In genomic region chr3:167773584-167773983, GRCh38 we compare ENCODE assay signal across 17 cellular contexts. TPM values are rescaled to one million over a fixed set of nuclear protein-coding genes. Genes with fewer than 3 reads are reported as not detected.
A peak's percentile ranks its signal among the peaks of the same experiment; 100 is the strongest.
DNase-seq lines count a peak whose midpoint lies in the region; ATAC-seq and TF ChIP-seq lines count a peak whose summit lies in the region.
"Had no signal": no experiment of that assay in that cellular context is flagged by ENCODE, and none has a peak within 500 bp of the region (broad histone marks: within the 10 kb centered on the region; RNA-seq: fewer than 3 reads in every experiment).

No MANE protein-coding gene starts in this region.

- H3K36me3 ChIP-seq in hepatocyte (replicated peaks; ENCODE audit: insufficient read depth, low read depth): no peaks in the 10 kb centered on the region
- H3K36me3 ChIP-seq in effector memory CD4-positive, alpha-beta T cell (ENCODE audit: control insufficient read depth, insufficient read depth, low read length): no peaks in the 10 kb centered on the region

- no peaks in the 10 kb centered on the region for H3K79me2 ChIP-seq in hepatocyte

- no peak overlapping the region for H3K4me2 ChIP-seq in hepatocyte

- no peak overlapping the region for H3K27ac ChIP-seq in hepatocyte
- no peak overlapping the region for H3K27ac ChIP-seq in effector memory CD4-positive, alpha-beta T cell (ENCODE audit: insufficient read depth, low read length, poor library complexity, severe bottlenecking)
- H3K27ac ChIP-seq: testis had no signal

- 72% methylated on average over 1 of the region's 1 CpG for WGBS in hepatocyte (ENCODE audit: low lambda C conversion rate, missing lambda C conversion rate)

- no peaks in the 10 kb centered on the region for H3K9me3 ChIP-seq in hepatocyte (ENCODE audit: low read depth)
- H3K9me3 ChIP-seq in effector memory CD4-positive, alpha-beta T cell (ENCODE audit: control insufficient read depth, low read length): no peaks in the 10 kb centered on the region
- H3K9me3 ChIP-seq: testis had no signal

- ATAC-seq in GM19452 (IDR thresholded peaks at IDR 0.05; ENCODE audit: unreplicated experiment) (peak; percentile 75), HG02763 (IDR thresholded peaks at IDR 0.05; ENCODE audit: unreplicated experiment) (peak; percentile 76), HG03442 (IDR thresholded peaks at IDR 0.05; ENCODE audit: unreplicated experiment) (peak; percentile 77)
- ATAC-seq: naive thymus-derived CD8-positive, alpha-beta T cell; sciatic nerve had no signal

- no peak overlapping the region for H2AFZ ChIP-seq in hepatocyte

- no peaks in the 10 kb centered on the region for H3K4me1 ChIP-seq in hepatocyte (ENCODE audit: insufficient read depth)
- no peaks in the 10 kb centered on the region for H3K4me1 ChIP-seq in effector memory CD4-positive, alpha-beta T cell (ENCODE audit: control insufficient read depth, insufficient read depth, low read length, poor library complexity, severe bottlenecking)
- H3K4me1 ChIP-seq: testis had no signal

- no peaks in the 10 kb centered on the region for H3K27me3 ChIP-seq in hepatocyte
- H3K27me3 ChIP-seq in effector memory CD4-positive, alpha-beta T cell (replicated peaks; ENCODE audit: control insufficient read depth, insufficient read depth, low read length, poor library complexity, severe bottlenecking): no peaks in the 10 kb centered on the region
- H3K27me3 ChIP-seq: testis had no signal

- no peaks in the 10 kb centered on the region for H3K9me2 ChIP-seq in hepatocyte (replicated peaks; ENCODE audit: insufficient read depth)

- DNase-seq in GM13976 (ENCODE audit: low spot score) (peak; percentile 39), hepatocyte (ENCODE audit: low spot score) (no peak), mucosa of gallbladder (ENCODE audit: low spot score) (no peak), cortex of kidney (lab: John Stamatoyannopoulos, UW) (no peak)
- DNase-seq in effector memory CD4-positive, alpha-beta T cell: no peak
- DNase-seq: activated CD4-positive, alpha-beta T cell treated with anti-CD3 and anti-CD28 coated beads, Interleukin-2, amount 50 U/mL, for 48 hours; activated naive CD4-positive, alpha-beta T cell treated with anti-CD3 and anti-CD28 coated beads, Interleukin-2, amount 50 U/mL, for 16 hours; DMS79; kidney; naive thymus-derived CD8-positive, alpha-beta T cell; NCI-H1436; SW 1271; testis had no signal

- no peaks in the 10 kb centered on the region for H4K20me1 ChIP-seq in hepatocyte (ENCODE audit: insufficient read depth, poor library complexity, severe bottlenecking)

- no peak for TF ChIP-seq CTCF in GM13976 (IDR thresholded peaks at IDR 0.05; ENCODE audit: borderline replicate concordance, control extremely low read depth, extremely low read depth, insufficient read depth, missing control alignments)
- no peak for TF ChIP-seq CTCF in hepatocyte (IDR thresholded peaks at IDR 0.05; ENCODE audit: poor library complexity)

- no peak overlapping the region for H3K4me3 ChIP-seq in hepatocyte
- H3K4me3 ChIP-seq in effector memory CD4-positive, alpha-beta T cell (ENCODE audit: insufficient read depth, low read depth, low read length, poor library complexity, severe bottlenecking): no peak overlapping the region
- H3K4me3 ChIP-seq: testis had no signal

- in situ Hi-C loops in GM13976 (cut with MboI; ENCODE audit: low sequenced_read_pairs, unreplicated experiment): no loop called here

RNA-seq across cellular contexts. Expression of gene SERPINI1, which starts 38.1 kb away (rescaled TPM):
- 13.2 and 20.0 TPM in 2 replicates for total RNA-seq in hepatocyte
- 19.4 and 23.1 TPM in 2 replicates for polyA plus RNA-seq in hepatocyte
- total RNA-seq in mucosa of gallbladder: 2.9 TPM

RNA-seq across cellular contexts. Expression of gene PDCD10, which starts 38.9 kb away (rescaled TPM):
- total RNA-seq in hepatocyte (88.7 and 89.6 TPM in 2 replicates), mucosa of gallbladder (33.5 TPM)
- polyA plus RNA-seq in hepatocyte: 49.5 and 58.2 TPM in 2 replicates
